Comparison of ENCODE assay signal across 1 cellular context in the genomic region with DNA sequence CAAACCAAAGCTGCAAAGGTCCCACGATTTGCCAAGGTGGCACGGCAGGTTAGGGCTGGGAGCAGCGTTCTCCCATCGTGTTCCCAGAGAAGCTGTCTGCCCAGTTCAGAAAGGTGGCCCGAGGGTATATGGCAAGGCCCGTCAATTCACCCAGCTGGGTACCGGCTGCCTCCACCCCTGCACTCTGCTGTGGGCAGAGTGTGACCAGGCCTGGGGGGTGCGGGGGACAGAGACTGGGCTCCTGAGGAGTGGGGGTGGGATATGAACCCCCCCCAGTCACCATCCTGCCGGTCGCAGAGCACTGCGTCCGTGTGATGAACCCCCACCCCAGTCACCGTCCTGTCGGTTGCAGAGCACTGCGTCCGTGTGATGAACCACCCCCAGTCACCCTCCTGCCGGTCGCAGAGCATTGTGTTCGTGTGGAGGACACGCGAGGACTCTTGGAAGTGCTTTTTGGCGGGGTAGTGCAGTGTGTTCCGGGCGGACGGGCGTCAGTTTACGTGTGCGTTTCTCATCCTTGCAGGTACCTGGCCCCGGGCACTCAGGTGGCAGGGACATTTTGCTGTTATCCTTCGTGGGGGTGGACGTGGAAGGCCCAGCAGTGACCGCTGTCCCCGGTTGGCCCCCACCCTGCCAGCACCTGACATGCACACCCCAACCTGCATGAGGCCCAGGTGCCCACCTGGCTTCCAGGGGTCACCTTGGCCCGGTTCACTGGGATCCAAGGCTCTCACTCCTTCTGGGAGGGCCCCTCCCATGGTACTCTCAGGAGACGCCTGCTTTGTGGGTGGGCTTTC.
TF ChIP-seq lines count a peak whose summit lies in the region.

No MANE protein-coding gene starts in this region.

TF ChIP-seq in GM23338, 12 proteins besides CTCF, POLR2A, EP300 and RAD21 (continued from another document):
- no peak for TF ChIP-seq REST (IDR thresholded peaks at IDR 0.05; ENCODE audit: unreplicated experiment)
- TF ChIP-seq POLR2AphosphoS5 (IDR thresholded peaks at IDR 0.05; ENCODE audit: low read depth) = no peak; the same call in 1 of the 2 replicates
- TF ChIP-seq STAT1 (IDR thresholded peaks at IDR 0.05; ENCODE audit: unreplicated experiment) = no peak
- TF ChIP-seq ZNF331 (CRISPR knock-in tag; IDR thresholded peaks at IDR 0.05; ENCODE audit: low read depth) = no peak
- no peak for TF ChIP-seq ETS1 (IDR thresholded peaks at IDR 0.05)
- no peak for TF ChIP-seq EZH2phosphoT487 (IDR thresholded peaks at IDR 0.05; ENCODE audit: unreplicated experiment)
- no peak for TF ChIP-seq JUNB (IDR thresholded peaks at IDR 0.05; ENCODE audit: unreplicated experiment)
- TF ChIP-seq, protein P1, sequence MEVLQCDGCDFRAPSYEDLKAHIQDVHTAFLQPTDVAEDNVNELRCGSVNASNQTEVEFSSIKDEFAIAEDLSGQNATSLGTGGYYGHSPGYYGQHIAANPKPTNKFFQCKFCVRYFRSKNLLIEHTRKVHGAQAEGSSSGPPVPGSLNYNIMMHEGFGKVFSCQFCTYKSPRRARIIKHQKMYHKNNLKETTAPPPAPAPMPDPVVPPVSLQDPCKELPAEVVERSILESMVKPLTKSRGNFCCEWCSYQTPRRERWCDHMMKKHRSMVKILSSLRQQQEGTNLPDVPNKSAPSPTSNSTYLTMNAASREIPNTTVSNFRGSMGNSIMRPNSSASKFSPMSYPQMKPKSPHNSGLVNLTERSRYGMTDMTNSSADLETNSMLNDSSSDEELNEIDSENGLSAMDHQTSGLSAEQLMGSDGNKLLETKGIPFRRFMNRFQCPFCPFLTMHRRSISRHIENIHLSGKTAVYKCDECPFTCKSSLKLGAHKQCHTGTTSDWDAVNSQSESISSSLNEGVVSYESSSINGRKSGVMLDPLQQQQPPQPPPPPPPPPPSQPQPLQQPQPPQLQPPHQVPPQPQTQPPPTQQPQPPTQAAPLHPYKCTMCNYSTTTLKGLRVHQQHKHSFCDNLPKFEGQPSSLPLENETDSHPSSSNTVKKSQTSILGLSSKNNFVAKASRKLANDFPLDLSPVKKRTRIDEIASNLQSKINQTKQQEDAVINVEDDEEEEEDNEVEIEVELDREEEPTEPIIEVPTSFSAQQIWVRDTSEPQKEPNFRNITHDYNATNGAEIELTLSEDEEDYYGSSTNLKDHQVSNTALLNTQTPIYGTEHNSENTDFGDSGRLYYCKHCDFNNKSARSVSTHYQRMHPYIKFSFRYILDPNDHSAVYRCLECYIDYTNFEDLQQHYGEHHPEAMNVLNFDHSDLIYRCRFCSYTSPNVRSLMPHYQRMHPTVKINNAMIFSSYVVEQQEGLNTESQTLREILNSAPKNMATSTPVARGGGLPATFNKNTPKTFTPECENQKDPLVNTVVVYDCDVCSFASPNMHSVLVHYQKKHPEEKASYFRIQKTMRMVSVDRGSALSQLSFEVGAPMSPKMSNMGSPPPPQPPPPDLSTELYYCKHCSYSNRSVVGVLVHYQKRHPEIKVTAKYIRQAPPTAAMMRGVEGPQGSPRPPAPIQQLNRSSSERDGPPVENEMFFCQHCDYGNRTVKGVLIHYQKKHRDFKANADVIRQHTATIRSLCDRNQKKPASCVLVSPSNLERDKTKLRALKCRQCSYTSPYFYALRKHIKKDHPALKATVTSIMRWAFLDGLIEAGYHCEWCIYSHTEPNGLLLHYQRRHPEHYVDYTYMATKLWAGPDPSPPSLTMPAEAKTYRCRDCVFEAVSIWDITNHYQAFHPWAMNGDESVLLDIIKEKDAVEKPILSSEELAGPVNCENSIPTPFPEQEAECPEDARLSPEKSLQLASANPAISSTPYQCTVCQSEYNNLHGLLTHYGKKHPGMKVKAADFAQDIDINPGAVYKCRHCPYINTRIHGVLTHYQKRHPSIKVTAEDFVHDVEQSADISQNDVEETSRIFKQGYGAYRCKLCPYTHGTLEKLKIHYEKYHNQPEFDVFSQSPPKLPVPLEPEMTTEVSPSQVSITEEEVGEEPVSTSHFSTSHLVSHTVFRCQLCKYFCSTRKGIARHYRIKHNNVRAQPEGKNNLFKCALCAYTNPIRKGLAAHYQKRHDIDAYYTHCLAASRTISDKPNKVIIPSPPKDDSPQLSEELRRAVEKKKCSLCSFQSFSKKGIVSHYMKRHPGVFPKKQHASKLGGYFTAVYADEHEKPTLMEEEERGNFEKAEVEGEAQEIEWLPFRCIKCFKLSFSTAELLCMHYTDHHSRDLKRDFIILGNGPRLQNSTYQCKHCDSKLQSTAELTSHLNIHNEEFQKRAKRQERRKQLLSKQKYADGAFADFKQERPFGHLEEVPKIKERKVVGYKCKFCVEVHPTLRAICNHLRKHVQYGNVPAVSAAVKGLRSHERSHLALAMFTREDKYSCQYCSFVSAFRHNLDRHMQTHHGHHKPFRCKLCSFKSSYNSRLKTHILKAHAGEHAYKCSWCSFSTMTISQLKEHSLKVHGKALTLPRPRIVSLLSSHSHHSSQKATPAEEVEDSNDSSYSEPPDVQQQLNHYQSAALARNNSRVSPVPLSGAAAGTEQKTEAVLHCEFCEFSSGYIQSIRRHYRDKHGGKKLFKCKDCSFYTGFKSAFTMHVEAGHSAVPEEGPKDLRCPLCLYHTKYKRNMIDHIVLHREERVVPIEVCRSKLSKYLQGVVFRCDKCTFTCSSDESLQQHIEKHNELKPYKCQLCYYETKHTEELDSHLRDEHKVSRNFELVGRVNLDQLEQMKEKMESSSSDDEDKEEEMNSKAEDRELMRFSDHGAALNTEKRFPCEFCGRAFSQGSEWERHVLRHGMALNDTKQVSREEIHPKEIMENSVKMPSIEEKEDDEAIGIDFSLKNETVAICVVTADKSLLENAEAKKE (CRISPR knock-in tag; IDR thresholded peaks at IDR 0.05) = no peak
- TF ChIP-seq ZNF114 (CRISPR knock-in tag; IDR thresholded peaks at IDR 0.05) = no peak
- TF ChIP-seq CREB1 (CRISPR knock-in tag; IDR thresholded peaks at IDR 0.05; ENCODE audit: low read depth) = no peak
TF ChIP-seq in GM23338: peak in this region for 0.
